In the genomic region with DNA sequence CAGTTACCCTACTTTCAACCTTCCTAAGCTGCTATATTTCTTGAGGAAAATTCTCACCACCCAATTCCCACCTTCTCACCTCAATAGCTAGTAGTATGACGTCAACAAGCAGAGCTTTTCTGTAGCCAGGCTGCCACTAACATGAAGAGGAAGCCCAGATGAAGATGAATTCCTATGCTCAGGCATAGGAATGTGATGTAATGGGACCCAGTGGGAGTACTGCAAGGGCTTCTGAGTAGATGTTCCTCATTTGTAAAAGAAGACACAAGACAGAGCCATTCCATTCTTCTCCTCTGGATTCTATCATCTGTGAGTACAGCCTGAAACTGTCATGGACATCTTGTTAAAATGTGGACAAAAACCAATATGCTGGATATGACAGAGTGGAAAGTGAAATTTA, we compare ENCODE assay signal across 1 cellular context.
A peak's percentile ranks its signal among the peaks of the same experiment; 100 is the strongest.
TF ChIP-seq lines count a peak whose summit lies in the region.

No MANE protein-coding gene starts in this region.

TF ChIP-seq in HepG2, 621 proteins besides CTCF, POLR2A, EP300 and RAD21 (continued from another document):
- TF ChIP-seq CSRNP1 (CRISPR knock-in tag; IDR thresholded peaks at IDR 0.05): no peak
- TF ChIP-seq ZNF232 (CRISPR knock-in tag; IDR thresholded peaks at IDR 0.05; ENCODE audit: borderline replicate concordance): no peak
- TF ChIP-seq ATF7 (IDR thresholded peaks at IDR 0.05): peak; percentile 78
- no peak for TF ChIP-seq ATF7 (CRISPR knock-in tag; IDR thresholded peaks at IDR 0.05)
- TF ChIP-seq, protein P1, sequence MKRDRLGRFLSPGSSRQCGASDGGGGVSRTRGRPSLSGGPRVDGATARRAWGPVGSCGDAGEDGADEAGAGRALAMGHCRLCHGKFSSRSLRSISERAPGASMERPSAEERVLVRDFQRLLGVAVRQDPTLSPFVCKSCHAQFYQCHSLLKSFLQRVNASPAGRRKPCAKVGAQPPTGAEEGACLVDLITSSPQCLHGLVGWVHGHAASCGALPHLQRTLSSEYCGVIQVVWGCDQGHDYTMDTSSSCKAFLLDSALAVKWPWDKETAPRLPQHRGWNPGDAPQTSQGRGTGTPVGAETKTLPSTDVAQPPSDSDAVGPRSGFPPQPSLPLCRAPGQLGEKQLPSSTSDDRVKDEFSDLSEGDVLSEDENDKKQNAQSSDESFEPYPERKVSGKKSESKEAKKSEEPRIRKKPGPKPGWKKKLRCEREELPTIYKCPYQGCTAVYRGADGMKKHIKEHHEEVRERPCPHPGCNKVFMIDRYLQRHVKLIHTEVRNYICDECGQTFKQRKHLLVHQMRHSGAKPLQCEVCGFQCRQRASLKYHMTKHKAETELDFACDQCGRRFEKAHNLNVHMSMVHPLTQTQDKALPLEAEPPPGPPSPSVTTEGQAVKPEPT (CRISPR knock-in tag; IDR thresholded peaks at IDR 0.05; ENCODE audit: low read depth): no peak
- TF ChIP-seq GMEB1 (CRISPR knock-in tag; IDR thresholded peaks at IDR 0.05; ENCODE audit: borderline replicate concordance): no peak
- TF ChIP-seq ZNF737 (CRISPR knock-in tag; IDR thresholded peaks at IDR 0.05; ENCODE audit: borderline replicate concordance): no peak
- TF ChIP-seq ATM (IDR thresholded peaks at IDR 0.05; ENCODE audit: borderline replicate concordance): no peak
